In genomic region chr4:148800943-148801342, GRCh38 we compare ENCODE assay signal across 21 cellular contexts.
A peak's percentile ranks its signal among the peaks of the same experiment; 100 is the strongest.
DNase-seq lines count a peak whose midpoint lies in the region; ATAC-seq and TF ChIP-seq lines count a peak whose summit lies in the region.
"Had no signal": no experiment of that assay in that cellular context is flagged by ENCODE, and none has a peak within 500 bp of the region (broad histone marks: within the 10 kb centered on the region; RNA-seq: fewer than 3 reads in every experiment).

No MANE protein-coding gene starts in this region.

- H3K36me3 ChIP-seq in gastrocnemius medialis (no peaks in the 10 kb centered on the region), spleen (no peaks in the 10 kb centered on the region)
- H3K36me3 ChIP-seq: SJSA1 had no signal

- intact Hi-C loops in gastrocnemius medialis (cut with DNase I; ENCODE audit: low total_unique reads) (no loop called here), spleen (cut with DNase I; ENCODE audit: low total_unique reads) (no loop called here)

- no peak for TF ChIP-seq CTCF in NB4 (IDR thresholded peaks at IDR 0.05; ENCODE audit: low read depth, low read length)
- no peak for TF ChIP-seq CTCF in gastrocnemius medialis (IDR thresholded peaks at IDR 0.05 in 4 of 5, conservative IDR thresholded peaks at IDR 0.05 in 1 of 5)
- TF ChIP-seq CTCF in spleen (IDR thresholded peaks at IDR 0.05 in 8 of 11, conservative IDR thresholded peaks at IDR 0.05 in 3 of 11): no peak

- H3K27ac ChIP-seq in gastrocnemius medialis (no peak overlapping the region), spleen (no peak overlapping the region)
- H3K27ac ChIP-seq: A549, KMS-11, SJSA1 had no signal

- peak; percentile 54 to 62 for ATAC-seq in gastrocnemius medialis
- ATAC-seq in GM19467 (IDR thresholded peaks at IDR 0.05; ENCODE audit: unreplicated experiment): no peak
- ATAC-seq: A549, GM12878, GM23338, Right ventricle myocardium inferior had no signal

- H3K4me1 ChIP-seq in gastrocnemius medialis (peaks cover 0 to 14% of the 10 kb centered on the region in 2 donors), spleen (no peaks in the 10 kb centered on the region)
- H3K4me1 ChIP-seq: A549, SJSA1 had no signal

- H3K4me3 ChIP-seq in NB4 (ENCODE audit: low read depth, low read length) (no peak overlapping the region), gastrocnemius medialis (no peak overlapping the region), spleen (no peak overlapping the region)
- H3K4me3 ChIP-seq: A549, GM12878, GM23338, SJSA1 had no signal

- DNase-seq in H4 (ENCODE audit: low spot score) (peak; percentile 51), NB4 (ENCODE audit: low read depth) (peak; percentile 3), fibroblast of peridontal ligament (ENCODE audit: extremely low read depth) (peak; percentile 50), gastrocnemius medialis (peak in 1 of 2 donors; percentile 24), OCI-M1 (lab: John Stamatoyannopoulos, UW) (no peak), hypothalamus (lab: John Stamatoyannopoulos, UW) (no peak), spleen (no peak)
- DNase-seq: CD4-positive, CD25-positive, alpha-beta regulatory T cell; DND-41; HCEC 1CT; NCI-H1417; NCI-H1694 treated with DMSO at 0.1 percent for 48 hours; NCI-H446; NCI-H526 had no signal

- no peaks in the 10 kb centered on the region for H3K9me3 ChIP-seq in gastrocnemius medialis
- peaks cover 0 to 3% (median 0%) of the 10 kb centered on the region in 8 donors for H3K9me3 ChIP-seq in spleen
- H3K9me3 ChIP-seq: A549, SJSA1 had no signal

- H3K27me3 ChIP-seq in gastrocnemius medialis (no peaks in the 10 kb centered on the region), spleen (replicated peaks in 1 of 7) (no peaks in the 10 kb centered on the region)
- H3K27me3 ChIP-seq: SJSA1 had no signal

- TF ChIP-seq POLR2A in NB4 (IDR thresholded peaks at IDR 0.05; ENCODE audit: extremely low read depth, insufficient read length) (no peak), gastrocnemius medialis (IDR thresholded peaks at IDR 0.05) (no peak), spleen (IDR thresholded peaks at IDR 0.05) (no peak)

- 78 to 89% (median 84%) methylated on average over 4 of the region's 4 CpGs for WGBS in spleen, 5 donors

- in situ Hi-C loops in gastrocnemius medialis (cut with MboI; ENCODE audit: low sequenced_read_pairs in 4 of 4): no loop called here

Comparison
In these comparisons a context has a peak if more than half of its experiments do, and no peak if none do; other contexts are left out.
1. DNase-seq: peak in H4 (single experiment), NB4 (single experiment) and fibroblast of peridontal ligament (single experiment); none in OCI-M1 (single experiment), hypothalamus (0 of 51) and spleen (single experiment).